Comparison of ENCODE assay signal across 22 cellular contexts in genomic region chr1:185350027-185350442, GRCh38. TPM values are rescaled to one million over a fixed set of nuclear protein-coding genes. Genes with fewer than 3 reads are reported as not detected.
DNase-seq lines count a peak whose midpoint lies in the region; ATAC-seq and TF ChIP-seq lines count a peak whose summit lies in the region.
"Had no signal": no experiment of that assay in that cellular context is flagged by ENCODE, and none has a peak within 500 bp of the region (broad histone marks: within the 10 kb centered on the region; RNA-seq: fewer than 3 reads in every experiment).

No MANE protein-coding gene starts in this region.

- TF ChIP-seq CTCF in MCF 10A (IDR thresholded peaks at IDR 0.05; ENCODE audit: unreplicated experiment) (no peak), breast epithelium (IDR thresholded peaks at IDR 0.05) (no peak), mucosa of descending colon (IDR thresholded peaks at IDR 0.05) (no peak), esophagus muscularis mucosa (IDR thresholded peaks at IDR 0.05) (no peak)

- no peaks in the 10 kb centered on the region for H3K9me3 Mint-ChIP-seq in MCF 10A (ENCODE audit: unreplicated experiment)
- H3K9me3 Mint-ChIP-seq: CD4-positive, CD25-positive, alpha-beta regulatory T cell had no signal

- H3K27ac ChIP-seq in breast epithelium = no peak overlapping the region
- H3K27ac ChIP-seq in esophagus muscularis mucosa (replicated peaks in 1 of 4) = no peak overlapping the region
- H3K27ac ChIP-seq: 22Rv1, RWPE1 had no signal

- CTCF ChIA-PET in MCF 10A (lab: Yijun Ruan, JAX) = interaction anchor here (0.6 to 3.6 kb wide), 5 partner anchors 11 to 330 kb away, joined by 3 to 24 read pairs (median 8); partner anchors contain the start of gene IVNS1ABP

- no TSS peak for BruUV-seq in MCF 10A (replicated peaks; lab: Mats Ljungman, UMichigan)

- H3K9me3 ChIP-seq in breast epithelium = no peaks in the 10 kb centered on the region
- H3K9me3 ChIP-seq in mucosa of descending colon = no peaks in the 10 kb centered on the region
- no peaks in the 10 kb centered on the region for H3K9me3 ChIP-seq in esophagus muscularis mucosa

- H3K27me3 Mint-ChIP-seq in MCF 10A (ENCODE audit: insufficient read depth, unreplicated experiment) = no peaks in the 10 kb centered on the region
- H3K27me3 Mint-ChIP-seq: B cell; CD4-positive, CD25-positive, alpha-beta regulatory T cell had no signal

- no peak for TF ChIP-seq EP300 in esophagus muscularis mucosa (IDR thresholded peaks at IDR 0.05)

- H3K4me3 ChIP-seq in breast epithelium (no peak overlapping the region), mucosa of descending colon (no peak overlapping the region), esophagus muscularis mucosa (no peak overlapping the region)

- H3K27ac Mint-ChIP-seq in MCF 10A (ENCODE audit: low read depth, unreplicated experiment) = peak overlapping the region; percentile 57
- H3K27ac Mint-ChIP-seq: B cell had no signal

- TF ChIP-seq POLR2A in breast epithelium (IDR thresholded peaks at IDR 0.05) = no peak
- TF ChIP-seq POLR2A in esophagus muscularis mucosa (IDR thresholded peaks at IDR 0.05; ENCODE audit: low read depth) = no peak

- intact Hi-C loops in MCF 10A (cut with micrococcal nuclease) (no loop called here), breast epithelium (cut with DNase I; ENCODE audit: low total_unique reads) (no loop called here), mucosa of descending colon (cut with DNase I, micrococcal nuclease) (no loop called here), esophagus muscularis mucosa (cut with DNase I) (no loop called here)

- DNase-seq in MCF 10A (ENCODE audit: unreplicated experiment) (no peak), breast epithelium (ENCODE audit: low spot score in 2 of 2) (no peak), foreskin melanocyte (peak; percentile 87), mucosa of descending colon (peak in 1 of 3 donors; percentile 28), NCI-H1417 (lab: John Stamatoyannopoulos, UW) (no peak), esophagus muscularis mucosa (ENCODE audit: extremely low spot score) (no peak)
- no peak for DNase-seq in activated CD8-positive, alpha-beta memory T cell treated with anti-CD3 and anti-CD28 coated beads, Interleukin-2, amount 50 U/mL, for 48 hours
- DNase-seq: Calu3; CD4-positive, CD25-positive, alpha-beta regulatory T cell; H7; IMR-90; Kasumi-1; NCI-H1436; NCI-H2029; NCI-H2171; NCI-H446; NCI-H748 treated with DMSO at 0.1 percent for 48 hours; PC-3 had no signal

- WGBS in esophagus muscularis mucosa = 83% methylated on average over 2 of the region's 2 CpGs

- POLR2A ChIA-PET in MCF 10A (lab: Yijun Ruan, JAX) = interaction anchor here (0.6 to 6.8 kb wide), 19 partner anchors 8 to 1935 kb away, joined by 3 to 74 read pairs (median 5); partner anchors contain the start of gene IVNS1ABP

- no peaks in the 10 kb centered on the region for H3K4me1 ChIP-seq in breast epithelium
- peaks cover 11% of the 10 kb centered on the region for H3K4me1 ChIP-seq in mucosa of descending colon (ENCODE audit: low read depth)
- H3K4me1 ChIP-seq in esophagus muscularis mucosa = peaks cover 0 to 8% (median 0%) of the 10 kb centered on the region in 4 donors

- ATAC-seq in mucosa of descending colon (peak; percentile 97), GM19035 (IDR thresholded peaks at IDR 0.05; ENCODE audit: unreplicated experiment) (no peak)
- ATAC-seq: PC-3 had no signal

- H3K36me3 ChIP-seq in breast epithelium (no peaks in the 10 kb centered on the region), mucosa of descending colon (ENCODE audit: low read depth) (no peaks in the 10 kb centered on the region), esophagus muscularis mucosa (no peaks in the 10 kb centered on the region)

- H3K27me3 ChIP-seq in breast epithelium = no peaks in the 10 kb centered on the region
- no peaks in the 10 kb centered on the region for H3K27me3 ChIP-seq in esophagus muscularis mucosa

- no peaks in the 10 kb centered on the region for H3K36me3 Mint-ChIP-seq in MCF 10A (ENCODE audit: insufficient read depth, unreplicated experiment)
- H3K36me3 Mint-ChIP-seq: CD4-positive, CD25-positive, alpha-beta regulatory T cell had no signal

- peaks cover 29% of the 10 kb centered on the region for H3K4me1 Mint-ChIP-seq in MCF 10A (ENCODE audit: insufficient read depth, unreplicated experiment)

- peak overlapping the region; percentile 4 for H3K4me3 Mint-ChIP-seq in MCF 10A (ENCODE audit: unreplicated experiment)
- H3K4me3 Mint-ChIP-seq: B cell; CD4-positive, CD25-positive, alpha-beta regulatory T cell had no signal

RNA-seq across cellular contexts. Expression of gene IVNS1ABP, which starts 33.0 kb away (rescaled TPM):
- total RNA-seq in MCF 10A (2022) (67.4 and 92.0 TPM in 2 replicates), breast epithelium (10 to 100 TPM; 51.0 to 92.9 (median 91.1) TPM), mucosa of descending colon (100 to 1,000 TPM; 111 to 213 (median 138) TPM), esophagus muscularis mucosa (10 to 100 TPM; 19.8 to 51.2 (median 30.5) TPM)
